ENCODE assay signal across 15 cellular contexts in genomic region chr19:15902898-15903297, GRCh38. TPM values are rescaled to one million over a fixed set of nuclear protein-coding genes. Genes with fewer than 3 reads are reported as not detected.
DNase-seq lines count a peak whose midpoint lies in the region; ATAC-seq and TF ChIP-seq lines count a peak whose summit lies in the region.
"Not testable (repeated sequence)": the region's sequence is repeated elsewhere in the genome, so short reads cannot be mapped to it uniquely, and the experiment has no call there.
"Had no signal": no experiment of that assay in that cellular context is flagged by ENCODE, and none has a peak within 500 bp of the region (broad histone marks: within the 10 kb centered on the region; RNA-seq: fewer than 3 reads in every experiment).

No MANE protein-coding gene starts in this region.

- not testable (repeated sequence) for TF ChIP-seq EP300 in esophagus muscularis mucosa (IDR thresholded peaks at IDR 0.05)

- ATAC-seq in esophagus mucosa, result peak; percentile 17

- H3K9me3 Mint-ChIP-seq in activated CD4-positive, alpha-beta T cell treated with anti-CD3 and anti-CD28 coated beads, Interleukin-2, amount 10 ng/mL, durations not matched to agents 24 days and 14 days, result not testable (repeated sequence)

- intact Hi-C loops in activated CD4-positive, alpha-beta T cell treated with anti-CD3 and anti-CD28 coated beads, Interleukin-2, amount 10 ng/mL, durations not matched to agents 24 days and 14 days (cut with micrococcal nuclease); esophagus muscularis mucosa (cut with DNase I); prostate gland (cut with DNase I): not testable (repeated sequence)

- not testable (repeated sequence) for H3K36me3 ChIP-seq in esophagus muscularis mucosa, prostate gland

- H3K4me3 Mint-ChIP-seq in activated CD4-positive, alpha-beta T cell treated with anti-CD3 and anti-CD28 coated beads, Interleukin-2, amount 10 ng/mL, durations not matched to agents 24 days and 14 days, result not testable (repeated sequence)

- H3K27me3 Mint-ChIP-seq in activated CD4-positive, alpha-beta T cell treated with anti-CD3 and anti-CD28 coated beads, Interleukin-2, amount 10 ng/mL, durations not matched to agents 24 days and 14 days, result peaks cover 42% of the 10 kb centered on the region

- not testable (repeated sequence) for H3K27ac Mint-ChIP-seq in activated CD4-positive, alpha-beta T cell treated with anti-CD3 and anti-CD28 coated beads, Interleukin-2, amount 10 ng/mL, durations not matched to agents 24 days and 14 days

- H3K27ac ChIP-seq in esophagus muscularis mucosa (replicated peaks in 1 of 4), result not testable (repeated sequence)
- H3K27ac ChIP-seq in prostate gland, result peak overlapping the region in 1 of 2 donors; percentile 57

- peaks cover 0 to 38% (median under 1%) of the 10 kb centered on the region in 4 donors for H3K27me3 ChIP-seq in esophagus muscularis mucosa
- not testable (repeated sequence) for H3K27me3 ChIP-seq in prostate gland (replicated peaks; ENCODE audit: insufficient read depth)

- 93% methylated on average over 29 of the region's 29 CpGs for WGBS in esophagus muscularis mucosa
- WGBS in prostate gland, result 90% methylated on average over 29 of the region's 29 CpGs

- TF ChIP-seq CTCF in esophagus muscularis mucosa (IDR thresholded peaks at IDR 0.05); prostate gland (IDR thresholded peaks at IDR 0.05): not testable (repeated sequence)

- TF ChIP-seq POLR2A in esophagus muscularis mucosa (IDR thresholded peaks at IDR 0.05; ENCODE audit: low read depth); prostate gland (IDR thresholded peaks at IDR 0.05): not testable (repeated sequence)

- H3K36me3 Mint-ChIP-seq in activated CD4-positive, alpha-beta T cell treated with anti-CD3 and anti-CD28 coated beads, Interleukin-2, amount 10 ng/mL, durations not matched to agents 24 days and 14 days (ENCODE audit: low read depth), result not testable (repeated sequence)

- H3K9me3 ChIP-seq in esophagus muscularis mucosa, prostate gland: not testable (repeated sequence)

- not testable (repeated sequence) for H3K4me1 ChIP-seq in esophagus muscularis mucosa; prostate gland (replicated peaks)

- peak; percentile 33 for DNase-seq in activated CD4-positive, alpha-beta T cell treated with anti-CD3 and anti-CD28 coated beads, Interleukin-2, amount 10 ng/mL, durations not matched to agents 24 days and 14 days
- peak; percentile 64 for DNase-seq in esophagus muscularis mucosa (ENCODE audit: extremely low spot score)
- DNase-seq in prostate gland (ENCODE audit: low spot score), result not testable (repeated sequence)

- not testable (repeated sequence) for H3K4me3 ChIP-seq in esophagus muscularis mucosa
- H3K4me3 ChIP-seq in prostate gland, result peak overlapping the region; percentile 20 to 36

- H3K4me1 Mint-ChIP-seq in activated CD4-positive, alpha-beta T cell treated with anti-CD3 and anti-CD28 coated beads, Interleukin-2, amount 10 ng/mL, durations not matched to agents 24 days and 14 days, result not testable (repeated sequence)

RNA-seq across cellular contexts. Expression of gene CYP4F2, which starts 5.0 kb away (rescaled TPM):
- total RNA-seq in activated CD4-positive, alpha-beta T cell treated with anti-CD3 and anti-CD28 coated beads, Interleukin-2, amount 10 ng/mL, durations not matched to agents 24 days and 14 days, result not detected in 2 replicates
- not detected for total RNA-seq in esophagus mucosa
- not detected for total RNA-seq in esophagus muscularis mucosa
- total RNA-seq in prostate gland, result 10 to 100 TPM; 16.4 to 22.5 TPM
- total RNA-seq: A673; B cell; Caco-2; Calu3; CD4-positive, alpha-beta memory T cell; CD4-positive, alpha-beta T cell; CD4-positive, CD25-positive, alpha-beta regulatory T cell; CD8-positive, alpha-beta memory T cell; CD8-positive, alpha-beta T cell; Daoy had no signal

RNA-seq across cellular contexts. Expression of gene CYP4F11, which starts 31.4 kb away (rescaled TPM):
- not detected in 2 replicates for total RNA-seq in activated CD4-positive, alpha-beta T cell treated with anti-CD3 and anti-CD28 coated beads, Interleukin-2, amount 10 ng/mL, durations not matched to agents 24 days and 14 days
- total RNA-seq in esophagus mucosa (2.7 TPM), esophagus muscularis mucosa (under 1 TPM in 2 of 4 donors, not detected in 2; 0.32 to 0.66 TPM), prostate gland (10 to 100 TPM; 12.7 to 20.8 TPM)
- total RNA-seq: B cell; Caco-2; CD4-positive, alpha-beta memory T cell; CD4-positive, alpha-beta T cell; CD4-positive, CD25-positive, alpha-beta regulatory T cell; CD8-positive, alpha-beta memory T cell; CD8-positive, alpha-beta T cell had no signal

RNA-seq across cellular contexts. Expression of gene OR10H4, which starts 45.9 kb away (rescaled TPM):
- not detected in 2 replicates for total RNA-seq in activated CD4-positive, alpha-beta T cell treated with anti-CD3 and anti-CD28 coated beads, Interleukin-2, amount 10 ng/mL, durations not matched to agents 24 days and 14 days
- not detected for total RNA-seq in esophagus mucosa
- total RNA-seq in esophagus muscularis mucosa, result not detected
- total RNA-seq in prostate gland, result not detected
- total RNA-seq: A172; A673; B cell; Caco-2; Calu3; CD4-positive, alpha-beta memory T cell; CD4-positive, alpha-beta T cell; CD4-positive, CD25-positive, alpha-beta regulatory T cell; CD8-positive, alpha-beta memory T cell; CD8-positive, alpha-beta T cell; Daoy had no signal

Comparison
In these comparisons a context has a peak if more than half of its experiments do, and no peak if none do; other contexts are left out.
1. RNA of gene CYP4F2, which starts 5.0 kb away (total RNA-seq): 16.4 to 22.5 TPM in prostate gland; not detected in activated CD4-positive, alpha-beta T cell treated with anti-CD3 and anti-CD28 coated beads, Interleukin-2, amount 10 ng/mL, durations not matched to agents 24 days and 14 days, not detected in esophagus mucosa (single experiment) and not detected in esophagus muscularis mucosa; every median in the first group is over 10 times any median in the second.